ENCODE assay signal across 9 cellular contexts in the genomic region with DNA sequence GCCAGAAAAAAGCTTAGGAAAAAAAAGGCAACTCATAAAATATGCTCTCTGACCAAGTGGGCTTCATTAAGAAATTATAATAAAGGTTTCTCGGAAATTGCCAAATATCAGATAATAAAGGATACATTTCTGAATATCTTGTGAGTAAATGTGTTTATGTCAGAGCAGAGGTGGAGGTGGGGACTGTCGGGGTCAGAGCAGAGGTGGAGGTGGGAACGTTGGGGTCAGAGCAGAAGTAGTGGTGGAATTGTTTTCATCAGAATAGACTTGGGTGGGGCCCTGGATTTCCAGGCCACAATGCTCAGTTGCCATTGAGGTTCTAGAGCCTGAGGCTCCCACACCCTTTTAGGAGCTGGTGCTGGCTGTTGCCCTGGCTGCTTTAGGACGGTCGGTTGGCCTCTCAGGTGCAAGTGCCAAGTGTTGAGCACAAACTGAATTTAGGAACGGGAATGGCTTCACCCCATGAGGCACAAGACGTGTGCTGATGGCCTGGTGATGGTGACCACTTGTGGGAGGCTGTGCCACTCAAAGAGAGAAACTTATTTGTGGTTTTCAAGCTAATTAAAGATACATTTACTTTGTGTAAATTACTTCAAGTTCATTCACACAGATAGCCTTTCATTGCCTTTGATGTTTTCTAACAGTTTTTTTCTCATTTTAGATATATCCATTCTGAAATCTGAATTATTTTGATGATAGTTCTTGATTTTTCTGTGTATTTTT.
DNase-seq lines count a peak whose midpoint lies in the region; ATAC-seq, FAIRE-seq and TF ChIP-seq lines count a peak whose summit lies in the region.
"Had no signal": no experiment of that assay in that cellular context is flagged by ENCODE, and none has a peak within 500 bp of the region (broad histone marks: within the 10 kb centered on the region; RNA-seq: fewer than 3 reads in every experiment).

No MANE protein-coding gene starts in this region.

- CTCF ChIA-PET in HepG2 (lab: Yijun Ruan, JAX; ENCODE audit: low intra/inter-chr PET ratio, low total read pairs) = no interaction called here
- CTCF ChIA-PET in activated CD4-positive, alpha-beta memory T cell treated with anti-CD3 and anti-CD28 coated beads, Interleukin-2, amount 10 ng/mL, durations not matched to agents 7 days and 5 days (lab: Charles Lee) = no interaction called here

- in situ Hi-C loops in HepG2 (cut with HindIII; ENCODE audit: extremely low pct_ligation_motif_present, low pct_unique_long_range_greater_than_20kb) = no loop called here

- no peak for TF ChIP-seq CTCF in HepG2 (CRISPR knock-in tag; IDR thresholded peaks at IDR 0.05)
- TF ChIP-seq CTCF in HFFc6 (IDR thresholded peaks at IDR 0.05) = no peak

- no peak overlapping the region for H3K27ac Mint-ChIP-seq in activated CD4-positive, alpha-beta memory T cell treated with anti-CD3 and anti-CD28 coated beads, Interleukin-2, amount 10 ng/mL, durations not matched to agents 7 days and 5 days
- no peak overlapping the region for H3K27ac Mint-ChIP-seq in HFFc6

- H4K20me1 ChIP-seq in HepG2 (ENCODE audit: insufficient read depth, low read length) = no peaks in the 10 kb centered on the region

- H3K27me3 ChIP-seq in HepG2 (ENCODE audit: control insufficient read depth in 1 of 2, insufficient read depth in 2 of 2, low read length in 2 of 2) = no peaks in the 10 kb centered on the region
- H3K27me3 ChIP-seq: thyroid gland had no signal

- H3K4me3 Mint-ChIP-seq in activated CD4-positive, alpha-beta memory T cell treated with anti-CD3 and anti-CD28 coated beads, Interleukin-2, amount 10 ng/mL, durations not matched to agents 7 days and 5 days = no peak overlapping the region
- H3K4me3 Mint-ChIP-seq in HFFc6 = no peak overlapping the region

- peaks cover 19% of the 10 kb centered on the region for H3K4me1 Mint-ChIP-seq in activated CD4-positive, alpha-beta memory T cell treated with anti-CD3 and anti-CD28 coated beads, Interleukin-2, amount 10 ng/mL, durations not matched to agents 7 days and 5 days
- peaks cover 20% of the 10 kb centered on the region for H3K4me1 Mint-ChIP-seq in HFFc6 (ENCODE audit: low read depth)

- H3K9me3 ChIP-seq in HepG2 (ENCODE audit: low read length) = no peaks in the 10 kb centered on the region
- H3K9me3 ChIP-seq: thyroid gland had no signal

- DNase-seq in A172 (ENCODE audit: low spot score) = peak; percentile 41
- DNase-seq in GM12892 (ENCODE audit: insufficient read length) = peak; percentile 33
- DNase-seq in NCI-H1930 (lab: John Stamatoyannopoulos, UW) = peak; percentile 31 to 32
- DNase-seq in caudate nucleus (lab: John Stamatoyannopoulos, UW) = peak in 48 of 61 donors; percentile 5 to 85 (median 50)
- no peak for DNase-seq in HepG2 (ENCODE audit: low spot score)
- DNase-seq in activated CD4-positive, alpha-beta memory T cell treated with anti-CD3 and anti-CD28 coated beads, Interleukin-2, amount 10 ng/mL, durations not matched to agents 7 days and 5 days = no peak
- DNase-seq in HFFc6 = no peak
- DNase-seq in NCI-H187 treated with DMSO at 0.1 percent for 48 hours (lab: John Stamatoyannopoulos, UW) = no peak

- H3K4me1 ChIP-seq in HepG2 (ENCODE audit: insufficient read depth, low read length) = no peaks in the 10 kb centered on the region
- H3K4me1 ChIP-seq: thyroid gland had no signal

- no TSS peak for BruUV-seq in HepG2 (replicated peaks; lab: Mats Ljungman, UMichigan)

- H3K4me3 ChIP-seq in HepG2 (replicated peaks in 1 of 3; ENCODE audit: insufficient read depth in 1 of 3, low read depth in 2 of 3, low read length in 3 of 3) = no peak overlapping the region
- H3K4me3 ChIP-seq: thyroid gland had no signal

- TF ChIP-seq RAD21 in HepG2 (CRISPR knock-in tag; IDR thresholded peaks at IDR 0.05) = no peak

- no peak for TF ChIP-seq EP300 in HepG2 (IDR thresholded peaks at IDR 0.05; ENCODE audit: low read depth in 2 of 2, low read length in 2 of 2)
- TF ChIP-seq EP300 in HepG2 (CRISPR knock-in tag; IDR thresholded peaks at IDR 0.05; ENCODE audit: borderline replicate concordance) = no peak

- peaks cover 0 to under 1% of the 10 kb centered on the region in 2 experiments; a peak in 2 of 5 replicates for H3K36me3 ChIP-seq in HepG2 (replicated peaks in 1 of 2; ENCODE audit: control insufficient read depth in 1 of 2, insufficient read depth in 2 of 2, low read length in 2 of 2)
- H3K36me3 ChIP-seq: thyroid gland had no signal

- no peaks in the 10 kb centered on the region for H3K79me2 ChIP-seq in HepG2 (ENCODE audit: insufficient read depth, low read length)

- ATAC-seq in HepG2 = peak; percentile 52; the same call in 1 of the 3 replicates

- no peaks in the 10 kb centered on the region for H3K9me3 Mint-ChIP-seq in activated CD4-positive, alpha-beta memory T cell treated with anti-CD3 and anti-CD28 coated beads, Interleukin-2, amount 10 ng/mL, durations not matched to agents 7 days and 5 days
- H3K9me3 Mint-ChIP-seq in HFFc6 = no peaks in the 10 kb centered on the region

- peaks cover 5% of the 10 kb centered on the region for H3K36me3 Mint-ChIP-seq in activated CD4-positive, alpha-beta memory T cell treated with anti-CD3 and anti-CD28 coated beads, Interleukin-2, amount 10 ng/mL, durations not matched to agents 7 days and 5 days (ENCODE audit: low read depth)
- H3K36me3 Mint-ChIP-seq in HFFc6 (ENCODE audit: low read depth) = no peaks in the 10 kb centered on the region; the same call in 1 of the 2 replicates

- POLR2A ChIA-PET in HepG2 (lab: Yijun Ruan, JAX) = no interaction called here
- POLR2A ChIA-PET in activated CD4-positive, alpha-beta memory T cell treated with anti-CD3 and anti-CD28 coated beads, Interleukin-2, amount 10 ng/mL, durations not matched to agents 7 days and 5 days (lab: Charles Lee) = no interaction called here

- no peak overlapping the region for H3K9ac ChIP-seq in HepG2 (ENCODE audit: insufficient read depth, low read depth, low read length)

- TF ChIP-seq POLR2A in GM12892 (IDR thresholded peaks at IDR 0.05; ENCODE audit: low read depth, low read length) = no peak
- TF ChIP-seq POLR2A in HepG2 (IDR thresholded peaks at IDR 0.05; ENCODE audit: insufficient read depth in 1 of 2, low read depth in 2 of 2, low read length in 2 of 2) = no peak

- intact Hi-C loops in HepG2 (cut with micrococcal nuclease; ENCODE audit: unreplicated experiment) = no loop called here

- H3K4me2 ChIP-seq in HepG2 (ENCODE audit: low read depth, low read length) = no peak overlapping the region

- WGBS in HepG2 (ENCODE audit: low lambda C conversion rate) = 83% methylated on average over 7 of the region's 7 CpGs

- FAIRE-seq in GM12892 (lab: Jason Lieb, UNC) = peak; percentile 98
- FAIRE-seq in HepG2 (lab: Jason Lieb, UNC) = no peak

- no peaks in the 10 kb centered on the region for H3K27me3 Mint-ChIP-seq in activated CD4-positive, alpha-beta memory T cell treated with anti-CD3 and anti-CD28 coated beads, Interleukin-2, amount 10 ng/mL, durations not matched to agents 7 days and 5 days
- H3K27me3 Mint-ChIP-seq in HFFc6 (ENCODE audit: insufficient read depth) = no peaks in the 10 kb centered on the region; the same call in 1 of the 2 replicates

- H3K27ac ChIP-seq in caudate nucleus (ENCODE audit: low read depth, low read length) (no peak overlapping the region), HepG2 (ENCODE audit: extremely low read length, insufficient read depth, low read length) (no peak overlapping the region)
- H3K27ac ChIP-seq: thyroid gland had no signal

- H2AFZ ChIP-seq in HepG2 (ENCODE audit: low read length) = no peak overlapping the region

TF ChIP-seq in HepG2, 621 proteins besides CTCF, POLR2A, EP300 and RAD21:
- TF ChIP-seq ZNF672 (CRISPR knock-in tag; IDR thresholded peaks at IDR 0.05) (no peak), SMYD3 (CRISPR knock-in tag; IDR thresholded peaks at IDR 0.05) (no peak), ZMYM3 (CRISPR knock-in tag; IDR thresholded peaks at IDR 0.05) (no peak)
- TF ChIP-seq, protein P1, sequence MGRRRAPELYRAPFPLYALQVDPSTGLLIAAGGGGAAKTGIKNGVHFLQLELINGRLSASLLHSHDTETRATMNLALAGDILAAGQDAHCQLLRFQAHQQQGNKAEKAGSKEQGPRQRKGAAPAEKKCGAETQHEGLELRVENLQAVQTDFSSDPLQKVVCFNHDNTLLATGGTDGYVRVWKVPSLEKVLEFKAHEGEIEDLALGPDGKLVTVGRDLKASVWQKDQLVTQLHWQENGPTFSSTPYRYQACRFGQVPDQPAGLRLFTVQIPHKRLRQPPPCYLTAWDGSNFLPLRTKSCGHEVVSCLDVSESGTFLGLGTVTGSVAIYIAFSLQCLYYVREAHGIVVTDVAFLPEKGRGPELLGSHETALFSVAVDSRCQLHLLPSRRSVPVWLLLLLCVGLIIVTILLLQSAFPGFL (CRISPR knock-in tag; IDR thresholded peaks at IDR 0.05) = no peak

Comparison
In these comparisons a context has a peak if more than half of its experiments do, and no peak if none do; other contexts are left out.
1. DNase-seq: peak in A172 (single experiment), GM12892 (single experiment), NCI-H1930 (2 of 2) and caudate nucleus (48 of 61); none in HepG2 (single experiment), activated CD4-positive, alpha-beta memory T cell treated with anti-CD3 and anti-CD28 coated beads, Interleukin-2, amount 10 ng/mL, durations not matched to agents 7 days and 5 days (single experiment), HFFc6 (single experiment) and NCI-H187 treated with DMSO at 0.1 percent for 48 hours (single experiment).